18 cellular contexts compared by ENCODE assay signal in the genomic region with DNA sequence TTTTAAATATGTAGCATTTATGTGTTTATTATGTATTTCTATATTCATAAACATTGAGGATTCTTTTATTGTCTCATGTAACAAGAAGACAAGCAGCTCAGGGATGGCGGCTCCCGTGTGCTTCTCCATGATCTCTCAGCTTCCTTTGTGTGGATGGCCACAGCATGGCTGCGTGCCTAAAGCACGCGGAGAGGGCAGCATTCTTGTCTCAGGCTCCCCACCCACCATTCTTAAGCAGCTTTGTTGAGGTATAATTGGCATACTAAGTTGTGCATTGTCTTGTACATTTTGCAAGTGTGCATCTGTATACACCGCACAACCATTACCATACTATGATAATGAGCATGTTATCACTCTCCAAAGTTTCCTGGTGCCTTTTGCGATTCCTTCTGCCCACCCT.
DNase-seq lines count a peak whose midpoint lies in the region; ATAC-seq and TF ChIP-seq lines count a peak whose summit lies in the region.
"Had no signal": no experiment of that assay in that cellular context is flagged by ENCODE, and none has a peak within 500 bp of the region (broad histone marks: within the 10 kb centered on the region; RNA-seq: fewer than 3 reads in every experiment).

No MANE protein-coding gene starts in this region.

- H3K9me3 Mint-ChIP-seq in nephron (no peaks in the 10 kb centered on the region), CD14-positive monocyte (no peaks in the 10 kb centered on the region)

- TF ChIP-seq CTCF in nephron (IDR thresholded peaks at IDR 0.05; ENCODE audit: unreplicated experiment in 3 of 3) (no peak), right lobe of liver (IDR thresholded peaks at IDR 0.05) (no peak), CD14-positive monocyte (IDR thresholded peaks at IDR 0.05) (no peak)

- H3K4me3 Mint-ChIP-seq in nephron: no peak overlapping the region
- no peak overlapping the region for H3K4me3 Mint-ChIP-seq in CD14-positive monocyte

- H3K9me3 ChIP-seq in ectodermal cell (ENCODE audit: control insufficient read depth, low read length) (no peaks in the 10 kb centered on the region), right lobe of liver (no peaks in the 10 kb centered on the region)
- H3K9me3 ChIP-seq: BLaER1 treated with 17β-estradiol and CSF1 and Interleukin-3, amounts not matched to agents 10 nM and 100 nM; Peyer's patch had no signal

- ATAC-seq in right lobe of liver: no peak
- ATAC-seq in left ventricle myocardium superior: no peak

- 27 to 47% methylated on average over 5 to 7 of the region's 7 CpGs for WGBS in ectodermal cell, 2 experiments
- WGBS in right lobe of liver (ENCODE audit: insufficient coverage, low coverage, low lambda C conversion rate, missing lambda C conversion rate): 89% methylated on average over 5 of the region's 7 CpGs

- DNase-seq in NCI-H82 (lab: John Stamatoyannopoulos, UW) (peak; percentile 40), NCI-H82 treated with DMSO at 0.1 percent for 48 hours (lab: John Stamatoyannopoulos, UW; ENCODE audit: unreplicated experiment) (no peak), right lobe of liver (no peak), left ventricle myocardium superior (no peak), CD14-positive monocyte (ENCODE audit: low spot score) (no peak)
- DNase-seq in activated CD8-positive, alpha-beta memory T cell treated with anti-CD3 and anti-CD28 coated beads, Interleukin-2, amount 50 U/mL, for 48 hours: no peak
- DNase-seq: 8988T, DMS 273 treated with DMSO at 0.1 percent for 48 hours, HCEC 1CT, NCI-H1048, NCI-H1694, NCI-H446 treated with DMSO at 0.1 percent for 48 hours, NCI-H774, Peyer's patch, SHP77 had no signal

- no peaks in the 10 kb centered on the region for H3K27me3 Mint-ChIP-seq in nephron (ENCODE audit: low read depth)
- no peaks in the 10 kb centered on the region for H3K27me3 Mint-ChIP-seq in CD14-positive monocyte (ENCODE audit: low read depth in 3 of 3)

- H3K27ac Mint-ChIP-seq in nephron (peak overlapping the region in 2 of 3 experiments; percentile 85 to 94), CD14-positive monocyte (no peak overlapping the region)

- H3K27me3 ChIP-seq in ectodermal cell (ENCODE audit: control insufficient read depth, insufficient read depth, low read length, poor library complexity, severe bottlenecking): no peaks in the 10 kb centered on the region
- no peaks in the 10 kb centered on the region for H3K27me3 ChIP-seq in right lobe of liver
- H3K27me3 ChIP-seq: BLaER1 treated with 17β-estradiol and CSF1 and Interleukin-3, amounts not matched to agents 10 nM and 100 nM; Peyer's patch had no signal

- TF ChIP-seq POLR2A in right lobe of liver (IDR thresholded peaks at IDR 0.05): no peak

- H3K27ac ChIP-seq in ectodermal cell (ENCODE audit: insufficient read depth, low read depth, low read length, poor library complexity, severe bottlenecking) (peak overlapping the region; percentile 38), right lobe of liver (no peak overlapping the region)
- H3K27ac ChIP-seq: BLaER1 treated with 17β-estradiol and CSF1 and Interleukin-3, amounts not matched to agents 10 nM and 100 nM; Peyer's patch had no signal

- no peaks in the 10 kb centered on the region for H3K36me3 ChIP-seq in ectodermal cell (ENCODE audit: control insufficient read depth, insufficient read depth, low read length)
- no peaks in the 10 kb centered on the region for H3K36me3 ChIP-seq in right lobe of liver
- H3K36me3 ChIP-seq: Peyer's patch had no signal

- H3K4me3 ChIP-seq in ectodermal cell (ENCODE audit: insufficient read depth, low read depth, low read length) (no peak overlapping the region), right lobe of liver (no peak overlapping the region)
- H3K4me3 ChIP-seq: BLaER1 treated with 17β-estradiol and CSF1 and Interleukin-3, amounts not matched to agents 10 nM and 100 nM; Peyer's patch had no signal

- H3K36me3 Mint-ChIP-seq in nephron (ENCODE audit: low read depth): peaks cover 16% of the 10 kb centered on the region
- peaks cover 18 to 21% of the 10 kb centered on the region in 2 donors for H3K36me3 Mint-ChIP-seq in CD14-positive monocyte

- intact Hi-C loops in right lobe of liver (cut with DNase I) (no loop called here), left ventricle myocardium superior (cut with micrococcal nuclease) (no loop called here), CD14-positive monocyte (cut with micrococcal nuclease) (no loop called here)

- peaks cover 36% of the 10 kb centered on the region for H3K4me1 ChIP-seq in ectodermal cell (ENCODE audit: control insufficient read depth, insufficient read depth, low read length)
- H3K4me1 ChIP-seq in right lobe of liver: no peaks in the 10 kb centered on the region
- H3K4me1 ChIP-seq: Peyer's patch had no signal

- peaks cover 48% of the 10 kb centered on the region for H3K4me1 Mint-ChIP-seq in nephron
- peaks cover 12% of the 10 kb centered on the region for H3K4me1 Mint-ChIP-seq in CD14-positive monocyte

Comparison
In these comparisons a context has a peak if more than half of its experiments do, and no peak if none do; other contexts are left out.
1. H3K27ac Mint-ChIP-seq: peak in nephron (2 of 3); none in CD14-positive monocyte (0 of 7).